Comparison of ENCODE assay signal across 8 cellular contexts in the genomic region with DNA sequence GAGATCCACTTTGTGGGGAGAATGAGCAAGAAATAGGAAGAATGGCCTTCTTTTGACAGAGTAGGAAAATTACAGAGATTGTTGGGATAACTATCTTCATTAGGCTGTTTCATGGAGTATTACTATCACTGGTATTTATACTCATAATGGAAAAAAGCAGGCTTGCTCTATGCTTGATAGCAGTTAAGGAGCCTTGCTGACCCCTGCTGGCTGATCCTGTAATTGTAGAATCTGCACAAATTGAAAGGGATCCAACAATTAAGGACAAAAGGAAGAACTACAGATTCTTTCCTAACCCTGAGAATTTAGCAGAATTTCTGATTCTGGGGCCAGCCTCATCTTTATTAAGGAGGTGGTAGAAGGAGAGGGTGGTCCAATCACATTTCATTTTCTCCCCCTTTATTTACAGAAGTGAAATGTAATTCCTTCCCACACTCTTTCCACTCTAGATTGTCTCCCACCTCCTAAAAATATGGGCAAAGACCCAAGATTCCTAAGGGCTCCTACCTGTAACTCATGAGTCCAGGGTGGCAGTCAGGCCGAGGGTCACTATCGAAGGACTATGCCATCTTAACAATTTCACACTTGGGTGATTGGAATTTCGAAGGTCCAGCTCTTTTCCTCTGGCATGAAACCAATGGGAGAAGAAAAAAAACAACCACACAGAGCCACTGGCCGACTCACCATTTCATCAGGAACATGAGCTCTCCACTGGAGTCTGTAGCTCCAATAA. TPM values are rescaled to one million over a fixed set of nuclear protein-coding genes. Genes with fewer than 3 reads are reported as not detected.
DNase-seq lines count a peak whose midpoint lies in the region; ATAC-seq and TF ChIP-seq lines count a peak whose summit lies in the region.

No MANE protein-coding gene starts in this region.

- H3K9me3 Mint-ChIP-seq in CD8-positive, alpha-beta T cell, result no peaks in the 10 kb centered on the region
- no peaks in the 10 kb centered on the region for H3K9me3 Mint-ChIP-seq in activated T-cell treated with anti-CD3 and anti-CD28 coated beads, Interleukin-2, amount 50 U/mL, for 24 hours
- no peaks in the 10 kb centered on the region for H3K9me3 Mint-ChIP-seq in neural crest cell

- POLR2A ChIA-PET in CD8-positive, alpha-beta T cell (lab: Charles Lee), result interaction anchor here (0.5 to 1.9 kb wide), 5 partner anchors 27 to 519 kb away, joined by 3 to 6 read pairs (median 4); a partner anchor contains a TSS
- POLR2A ChIA-PET in Panc1 (lab: Charles Lee), result interaction anchor here (0.6 to 0.7 kb wide), 2 partner anchors 9 to 48 kb away, joined by 3 to 8 read pairs; no protein-coding TSS in a partner anchor

- H3K4me1 ChIP-seq in CD8-positive, alpha-beta T cell (ENCODE audit: insufficient read depth, low read length), result no peaks in the 10 kb centered on the region
- peaks cover 5% of the 10 kb centered on the region; the same call in 1 of the 2 replicates for H3K4me1 ChIP-seq in Panc1 (ENCODE audit: control insufficient read depth, insufficient read depth, low read length)
- H3K4me1 ChIP-seq in subcutaneous abdominal adipose tissue (ENCODE audit: control insufficient read depth in 5 of 5, insufficient read depth in 5 of 5, low read length in 5 of 5), result peaks cover 0 to 31% (median 9%) of the 10 kb centered on the region in 5 donors

- no TSS peak for BruUV-seq in Panc1 (replicated peaks; lab: Mats Ljungman, UMichigan)

- no peaks in the 10 kb centered on the region for H3K4me1 Mint-ChIP-seq in CD8-positive, alpha-beta T cell (ENCODE audit: low read depth)
- no peaks in the 10 kb centered on the region for H3K4me1 Mint-ChIP-seq in activated T-cell treated with anti-CD3 and anti-CD28 coated beads, Interleukin-2, amount 50 U/mL, for 24 hours (ENCODE audit: low read depth)
- H3K4me1 Mint-ChIP-seq in neural crest cell, result peaks cover 11% of the 10 kb centered on the region

- H3K4me3 ChIP-seq in CD8-positive, alpha-beta T cell (ENCODE audit: low read depth, low read length), result no peak overlapping the region
- H3K4me3 ChIP-seq in Panc1 (ENCODE audit: low read depth in 2 of 2, low read length in 2 of 2), result no peak overlapping the region
- no peak overlapping the region for H3K4me3 ChIP-seq in subcutaneous abdominal adipose tissue (ENCODE audit: low read depth in 1 of 5, low read length in 5 of 5)

- H3K36me3 ChIP-seq in CD8-positive, alpha-beta T cell (ENCODE audit: insufficient read depth, low read length), result peaks cover 24% of the 10 kb centered on the region
- H3K36me3 ChIP-seq in Panc1 (ENCODE audit: control insufficient read depth, insufficient read depth, low read length), result peaks cover 12% of the 10 kb centered on the region
- H3K36me3 ChIP-seq in subcutaneous abdominal adipose tissue (ENCODE audit: control insufficient read depth in 5 of 5, insufficient read depth in 5 of 5, low read length in 5 of 5), result peaks cover 8 to 25% (median 21%) of the 10 kb centered on the region in 5 donors

- no peak overlapping the region for H3K27ac ChIP-seq in CD8-positive, alpha-beta T cell (ENCODE audit: low read depth, low read length)
- H3K27ac ChIP-seq in Panc1 (ENCODE audit: low read length) (peak overlapping the region; percentile 32; the same call in 1 of the 2 replicates), subcutaneous abdominal adipose tissue (ENCODE audit: low read depth, low read length) (peak overlapping the region; percentile 21)

- no peak overlapping the region for H3K27ac Mint-ChIP-seq in CD8-positive, alpha-beta T cell
- H3K27ac Mint-ChIP-seq in activated T-cell treated with anti-CD3 and anti-CD28 coated beads, Interleukin-2, amount 50 U/mL, for 24 hours, result no peak overlapping the region
- no peak overlapping the region for H3K27ac Mint-ChIP-seq in neural crest cell (ENCODE audit: unreplicated experiment)

- no peaks in the 10 kb centered on the region for H3K27me3 Mint-ChIP-seq in CD8-positive, alpha-beta T cell (ENCODE audit: low read depth)
- no peaks in the 10 kb centered on the region for H3K27me3 Mint-ChIP-seq in activated T-cell treated with anti-CD3 and anti-CD28 coated beads, Interleukin-2, amount 50 U/mL, for 24 hours
- H3K27me3 Mint-ChIP-seq in neural crest cell (ENCODE audit: low read depth), result peaks cover 3% of the 10 kb centered on the region

- ATAC-seq in CD8-positive, alpha-beta T cell, result peak; percentile 87
- ATAC-seq in Panc1 (peak; percentile 82), GM21717 (IDR thresholded peaks at IDR 0.05; ENCODE audit: unreplicated experiment) (no peak)

- CTCF ChIA-PET in CD8-positive, alpha-beta T cell (lab: Charles Lee), result interaction anchor here (0.7 to 14.0 kb wide), 25 partner anchors 9 to 544 kb away, joined by 3 to 253 read pairs (median 5); a partner anchor contains a TSS
- CTCF ChIA-PET in Panc1 (lab: Charles Lee), result interaction anchor here (0.6 to 1.1 kb wide), 3 partner anchors 20 to 118 kb away, joined by 3 to 6 read pairs (median 3); no protein-coding TSS in a partner anchor

- H3K9me3 ChIP-seq in CD8-positive, alpha-beta T cell (ENCODE audit: low read length), result no peaks in the 10 kb centered on the region
- no peaks in the 10 kb centered on the region for H3K9me3 ChIP-seq in Panc1 (ENCODE audit: control insufficient read depth, insufficient read depth, low read depth, low read length)
- no peaks in the 10 kb centered on the region for H3K9me3 ChIP-seq in subcutaneous abdominal adipose tissue (ENCODE audit: control insufficient read depth in 5 of 5, low read length in 5 of 5)

- intact Hi-C loops in CD8-positive, alpha-beta T cell (cut with DNase I, micrococcal nuclease), result loop anchor here (1.0 to 2.0 kb wide), 5 partner anchors 26 to 125 kb away; a partner anchor contains a TSS
- intact Hi-C loops in Panc1 (cut with micrococcal nuclease; ENCODE audit: unreplicated experiment), result loop anchor here (1.0 kb wide), 1 partner anchor 48 kb away; no protein-coding TSS in a partner anchor

- TF ChIP-seq CTCF in CD8-positive, alpha-beta T cell (IDR thresholded peaks at IDR 0.05), result peak; percentile 76
- TF ChIP-seq CTCF in Panc1 (IDR thresholded peaks at IDR 0.05), result peak; percentile 85
- peak; percentile 79 for TF ChIP-seq CTCF in neural crest cell (conservative IDR thresholded peaks at IDR 0.05)

- H3K36me3 Mint-ChIP-seq in CD8-positive, alpha-beta T cell, result peaks cover 55% of the 10 kb centered on the region
- peaks cover 74% of the 10 kb centered on the region for H3K36me3 Mint-ChIP-seq in activated T-cell treated with anti-CD3 and anti-CD28 coated beads, Interleukin-2, amount 50 U/mL, for 24 hours (ENCODE audit: low read depth)
- H3K36me3 Mint-ChIP-seq in neural crest cell (ENCODE audit: low read depth), result peaks cover 6% of the 10 kb centered on the region

- peak; percentile 56 to 82 (median 74) for DNase-seq in CD8-positive, alpha-beta T cell
- peak; percentile 63 for DNase-seq in HS-27A (ENCODE audit: low read depth)
- DNase-seq in Panc1 (ENCODE audit: low read depth, low spot score), result peak; percentile 53
- peak; percentile 64 for DNase-seq in activated T-cell treated with anti-CD3 and anti-CD28 coated beads, Interleukin-2, amount 50 U/mL, for 24 hours
- DNase-seq in fibroblast of gingiva (ENCODE audit: low read depth), result peak; percentile 81
- DNase-seq in neural crest cell (ENCODE audit: low read depth, low spot score), result peak; percentile 76

- no peak overlapping the region for H3K4me3 Mint-ChIP-seq in CD8-positive, alpha-beta T cell
- H3K4me3 Mint-ChIP-seq in activated T-cell treated with anti-CD3 and anti-CD28 coated beads, Interleukin-2, amount 50 U/mL, for 24 hours, result no peak overlapping the region
- H3K4me3 Mint-ChIP-seq in neural crest cell, result no peak overlapping the region

- H3K27me3 ChIP-seq in CD8-positive, alpha-beta T cell (ENCODE audit: insufficient read depth, low read length), result no peaks in the 10 kb centered on the region
- no peaks in the 10 kb centered on the region for H3K27me3 ChIP-seq in Panc1 (ENCODE audit: control insufficient read depth, insufficient read depth, low read length)
- no peaks in the 10 kb centered on the region for H3K27me3 ChIP-seq in subcutaneous abdominal adipose tissue (ENCODE audit: control insufficient read depth in 5 of 5, insufficient read depth in 4 of 5, low read length in 5 of 5)

- no peak overlapping the region for H3K9ac ChIP-seq in subcutaneous abdominal adipose tissue (ENCODE audit: low read length in 5 of 5)

- in situ Hi-C loops in Panc1 (cut with HindIII; ENCODE audit: low pct_unique_long_range_greater_than_20kb, low sequenced_read_pairs), result no loop called here

RNA-seq across cellular contexts. Expression of a gene that starts 26.3 kb away (rescaled TPM):
- 10 to 100 TPM; 29.5 to 32.5 TPM for total RNA-seq in CD8-positive, alpha-beta T cell
- total RNA-seq in Panc1 (2021; ENCODE audit: unreplicated experiment), result 210 TPM
- polyA plus RNA-seq in Panc1 (2012; ENCODE audit: insufficient read length), result 312 TPM
- total RNA-seq in neural crest cell, result 121 and 131 TPM in 2 replicates

RNA-seq across cellular contexts. Expression of a gene that starts 26.8 kb away (rescaled TPM):
- 1 to 10 TPM; 5.4 to 6.6 TPM for total RNA-seq in CD8-positive, alpha-beta T cell
- total RNA-seq in Panc1 (2021; ENCODE audit: unreplicated experiment) (157 TPM), neural crest cell (210 and 216 TPM in 2 replicates)
- polyA plus RNA-seq in Panc1 (2012; ENCODE audit: insufficient read length), result 105 TPM

RNA-seq across cellular contexts. Expression of a gene that starts 33.1 kb away (rescaled TPM):
- total RNA-seq in CD8-positive, alpha-beta T cell, result 10 to 100 TPM; 15.3 to 16.3 TPM
- total RNA-seq in Panc1 (2021; ENCODE audit: unreplicated experiment), result 28.1 TPM
- polyA plus RNA-seq in Panc1 (2012; ENCODE audit: insufficient read length), result 20.8 TPM
- 22.6 and 25.8 TPM in 2 replicates for total RNA-seq in neural crest cell

RNA-seq across cellular contexts. Expression of a gene that starts 36.9 kb away (rescaled TPM):
- total RNA-seq in CD8-positive, alpha-beta T cell, result under 1 TPM; 0.57 to 0.92 TPM
- total RNA-seq in Panc1 (2021; ENCODE audit: unreplicated experiment) (5.4 TPM), neural crest cell (4.0 and 4.1 TPM in 2 replicates)
- 5.3 TPM for polyA plus RNA-seq in Panc1 (2012; ENCODE audit: insufficient read length)

Comparison
In these comparisons a context has a peak if more than half of its experiments do, and no peak if none do; other contexts are left out.
1. RNA of a gene that starts 26.8 kb away (total RNA-seq): 210 to 216 TPM in neural crest cell and 157 TPM in Panc1 (single experiment); 5.4 to 6.6 TPM in CD8-positive, alpha-beta T cell; every median in the first group is over 10 times any median in the second.
2. Peak in every context shown above with its lines, with median percentiles within 50 percentile points of each other: DNase-seq and CTCF ChIP-seq.